In genomic region chr6:36724514-36725385, GRCh38 we compare ENCODE assay signal across 8 cellular contexts. TPM values are rescaled to one million over a fixed set of nuclear protein-coding genes. Genes with fewer than 3 reads are reported as not detected.
DNase-seq lines count a peak whose midpoint lies in the region; TF ChIP-seq lines count a peak whose summit lies in the region.

No MANE protein-coding gene starts in this region.

- H2AFZ ChIP-seq in mesenchymal stem cell (ENCODE audit: low read depth, low read length) = no peak overlapping the region

- H2BK15ac ChIP-seq in mesenchymal stem cell (ENCODE audit: low read depth, poor library complexity, severe bottlenecking) = no peak overlapping the region

- H3K27ac ChIP-seq in WERI-Rb-1 = no peak overlapping the region
- H3K27ac ChIP-seq in effector memory CD4-positive, alpha-beta T cell (ENCODE audit: insufficient read depth, low read length, poor library complexity, severe bottlenecking) = no peak overlapping the region
- H3K27ac ChIP-seq in mesenchymal stem cell (ENCODE audit: low read length, poor library complexity, severe bottlenecking) = no peak overlapping the region
- H3K27ac ChIP-seq in tibial nerve = no peak overlapping the region

- H3K9me3 ChIP-seq in WERI-Rb-1 (ENCODE audit: severe bottlenecking) = no peaks in the 10 kb centered on the region
- no peaks in the 10 kb centered on the region for H3K9me3 ChIP-seq in effector memory CD4-positive, alpha-beta T cell (ENCODE audit: control insufficient read depth, low read length)
- no peaks in the 10 kb centered on the region for H3K9me3 ChIP-seq in mesenchymal stem cell (ENCODE audit: control insufficient read depth, low read length)
- H3K9me3 ChIP-seq in tibial nerve = no peaks in the 10 kb centered on the region

- H3K4me2 ChIP-seq in mesenchymal stem cell (ENCODE audit: low read length, poor library complexity, severe bottlenecking) = no peak overlapping the region

- H2BK5ac ChIP-seq in mesenchymal stem cell (ENCODE audit: low read depth, low read length, poor library complexity, severe bottlenecking) = no peak overlapping the region

- WGBS in mesenchymal stem cell = 53% methylated on average over 12 of the region's 13 CpGs
- 42 to 45% methylated on average over 13 of the region's 13 CpGs for WGBS in tibial nerve, 2 donors

- DNase-seq in activated CD4-positive, alpha-beta T cell treated with anti-CD3 and anti-CD28 coated beads for 24 hours (ENCODE audit: low read depth in 2 of 2) = peak; percentile 28 to 66
- no peak for DNase-seq in activated CD4-positive, alpha-beta T cell treated with anti-CD3 and anti-CD28 coated beads for 1 hour
- DNase-seq in NCI-H1930 (lab: John Stamatoyannopoulos, UW) = peak; percentile 8 to 42
- DNase-seq in WERI-Rb-1 = peak; percentile 92
- DNase-seq in effector memory CD4-positive, alpha-beta T cell = peak in 2 of 3 donors; percentile 15 to 29
- DNase-seq in mesenchymal stem cell = peak; percentile 75
- peak; percentile 63 to 76 for DNase-seq in tibial nerve (ENCODE audit: low spot score in 2 of 2)
- DNase-seq in KG1 (lab: John Stamatoyannopoulos, UW) = no peak

- no peak overlapping the region for H3K9ac ChIP-seq in mesenchymal stem cell (ENCODE audit: low read length)

- H3K36me3 ChIP-seq in WERI-Rb-1 (no peaks in the 10 kb centered on the region), mesenchymal stem cell (ENCODE audit: control insufficient read depth in 1 of 2, insufficient read depth in 2 of 2, low read depth in 1 of 2, low read length in 2 of 2) (no peaks in the 10 kb centered on the region), tibial nerve (no peaks in the 10 kb centered on the region)
- no peaks in the 10 kb centered on the region for H3K36me3 ChIP-seq in effector memory CD4-positive, alpha-beta T cell (ENCODE audit: control insufficient read depth, insufficient read depth, low read length)

- H3K18ac ChIP-seq in mesenchymal stem cell (ENCODE audit: low read depth in 1 of 2, low read length in 2 of 2) = no peak overlapping the region

- H3K27me3 ChIP-seq in WERI-Rb-1 (ENCODE audit: insufficient read depth, low read depth, severe bottlenecking) = no peaks in the 10 kb centered on the region
- H3K27me3 ChIP-seq in effector memory CD4-positive, alpha-beta T cell (replicated peaks; ENCODE audit: control insufficient read depth, insufficient read depth, low read length, poor library complexity, severe bottlenecking) = no peaks in the 10 kb centered on the region
- peaks cover 0 to 8% of the 10 kb centered on the region in 2 experiments for H3K27me3 ChIP-seq in mesenchymal stem cell (ENCODE audit: control insufficient read depth in 1 of 2, insufficient read depth in 1 of 2, low read length in 2 of 2)
- no peaks in the 10 kb centered on the region for H3K27me3 ChIP-seq in tibial nerve

- TF ChIP-seq EP300 in tibial nerve (IDR thresholded peaks at IDR 0.05) = no peak

- no peak overlapping the region for H3K23ac ChIP-seq in mesenchymal stem cell (ENCODE audit: low read length in 2 of 2)

- H4K91ac ChIP-seq in mesenchymal stem cell (ENCODE audit: low read length) = no peak overlapping the region

- H3K4me1 ChIP-seq in effector memory CD4-positive, alpha-beta T cell (ENCODE audit: control insufficient read depth, insufficient read depth, low read length, poor library complexity, severe bottlenecking) = peaks cover 8% of the 10 kb centered on the region
- peaks cover 12% of the 10 kb centered on the region for H3K4me1 ChIP-seq in mesenchymal stem cell (ENCODE audit: control insufficient read depth, insufficient read depth, low read depth, low read length)
- H3K4me1 ChIP-seq in tibial nerve = peaks cover 0 to 12% (median 0%) of the 10 kb centered on the region in 4 donors

- peak; percentile 83 for TF ChIP-seq CTCF in WERI-Rb-1 (IDR thresholded peaks at IDR 0.05; ENCODE audit: low read depth, low read length)
- TF ChIP-seq CTCF in tibial nerve (IDR thresholded peaks at IDR 0.05) = peak; percentile 19 to 56 (median 32)

- H2BK120ac ChIP-seq in mesenchymal stem cell (ENCODE audit: low read depth, low read length) = no peak overlapping the region

- no peak for TF ChIP-seq POLR2A in tibial nerve (IDR thresholded peaks at IDR 0.05)

- H3K4ac ChIP-seq in mesenchymal stem cell (ENCODE audit: low read depth in 1 of 2, low read length in 2 of 2) = no peak overlapping the region

- H3K4me3 ChIP-seq in WERI-Rb-1 (ENCODE audit: low read depth, low read length) (no peak overlapping the region), mesenchymal stem cell (ENCODE audit: insufficient read depth in 1 of 2, low read depth in 1 of 2, low read length in 2 of 2) (no peak overlapping the region), tibial nerve (no peak overlapping the region)
- H3K4me3 ChIP-seq in effector memory CD4-positive, alpha-beta T cell (ENCODE audit: insufficient read depth, low read depth, low read length, poor library complexity, severe bottlenecking) = no peak overlapping the region

- no peak overlapping the region for H4K8ac ChIP-seq in mesenchymal stem cell (ENCODE audit: low read length)

- H2BK12ac ChIP-seq in mesenchymal stem cell (ENCODE audit: low read length in 2 of 2) = no peak overlapping the region

- no peak overlapping the region for H3K14ac ChIP-seq in mesenchymal stem cell (ENCODE audit: low read length in 2 of 2)

- no peaks in the 10 kb centered on the region for H3K79me1 ChIP-seq in mesenchymal stem cell (replicated peaks; ENCODE audit: low read length, poor library complexity, severe bottlenecking)

- no peak overlapping the region for H2AK5ac ChIP-seq in mesenchymal stem cell (ENCODE audit: low read length, severe bottlenecking)

RNA-seq across cellular contexts. Expression of gene RAB44, which starts 27.1 kb away (rescaled TPM):
- 0.01 TPM for polyA plus RNA-seq in mesenchymal stem cell (2013, experiment 1 of 2)
- polyA plus RNA-seq in mesenchymal stem cell (2013, experiment 2 of 2) = 0.01 TPM
- total RNA-seq in tibial nerve = 1 to 10 TPM in 1 of 4 donors, under 1 TPM in 3; 0.30 to 1.0 (median 0.63) TPM

RNA-seq across cellular contexts. Expression of gene CDKN1A, which starts 46.2 kb away (rescaled TPM):
- polyA plus RNA-seq in mesenchymal stem cell (2013, experiment 1 of 2) = 604 TPM
- 615 TPM for polyA plus RNA-seq in mesenchymal stem cell (2013, experiment 2 of 2)
- 100 to 1,000 TPM; 112 to 142 (median 124) TPM for total RNA-seq in tibial nerve

Comparison
In these comparisons a context has a peak if more than half of its experiments do, and no peak if none do; other contexts are left out.
1. DNase-seq: peak in activated CD4-positive, alpha-beta T cell treated with anti-CD3 and anti-CD28 coated beads for 24 hours (2 of 2), NCI-H1930 (2 of 2), WERI-Rb-1 (single experiment), effector memory CD4-positive, alpha-beta T cell (2 of 3), mesenchymal stem cell (single experiment) and tibial nerve (2 of 2); none in activated CD4-positive, alpha-beta T cell treated with anti-CD3 and anti-CD28 coated beads for 1 hour (single experiment) and KG1 (single experiment).